In genomic region chr17:42832213-42832933, GRCh38 we compare ENCODE assay signal across 8 cellular contexts. TPM values are rescaled to one million over a fixed set of nuclear protein-coding genes. Genes with fewer than 3 reads are reported as not detected.
DNase-seq lines count a peak whose midpoint lies in the region; ATAC-seq and TF ChIP-seq lines count a peak whose summit lies in the region.

No MANE protein-coding gene starts in this region.

- WGBS in mesenchymal stem cell: 62% methylated on average over 8 of the region's 9 CpGs

- H3K9me3 Mint-ChIP-seq in Caco-2 (ENCODE audit: unreplicated experiment): no peaks in the 10 kb centered on the region

- CTCF ChIA-PET in Caco-2 (lab: Charles Lee): interaction anchor here (1.3 to 1.4 kb wide), 2 partner anchors 9 to 12 kb away, joined by 3 to 11 read pairs; partner anchors contain the start of gene BECN1

- H3K27me3 Mint-ChIP-seq in Caco-2 (ENCODE audit: insufficient read depth, unreplicated experiment): no peaks in the 10 kb centered on the region

- H3K36me3 Mint-ChIP-seq in Caco-2 (ENCODE audit: insufficient read depth, unreplicated experiment): peaks cover 43% of the 10 kb centered on the region

- peak overlapping the region; percentile 95 for H2AFZ ChIP-seq in mesenchymal stem cell (ENCODE audit: low read depth, low read length)

- ATAC-seq in HG03521 (IDR thresholded peaks at IDR 0.05; ENCODE audit: unreplicated experiment) (peak; percentile 4), GM19467 (IDR thresholded peaks at IDR 0.05; ENCODE audit: unreplicated experiment) (no peak)

- no peaks in the 10 kb centered on the region for H3K9me3 ChIP-seq in Caco-2
- H3K9me3 ChIP-seq in mesenchymal stem cell (ENCODE audit: control insufficient read depth, low read length): no peaks in the 10 kb centered on the region
- no peaks in the 10 kb centered on the region for H3K9me3 ChIP-seq in vagina

- H2BK15ac ChIP-seq in mesenchymal stem cell (ENCODE audit: low read depth, poor library complexity, severe bottlenecking): no peak overlapping the region

- H3K9ac ChIP-seq in mesenchymal stem cell (ENCODE audit: low read length): peak overlapping the region; percentile 99

- no peaks in the 10 kb centered on the region for H3K4me1 Mint-ChIP-seq in Caco-2 (ENCODE audit: low read depth, unreplicated experiment)

- H3K79me1 ChIP-seq in mesenchymal stem cell (replicated peaks; ENCODE audit: low read length, poor library complexity, severe bottlenecking): peaks cover 15% of the 10 kb centered on the region

- no peak overlapping the region for H3K23ac ChIP-seq in mesenchymal stem cell (ENCODE audit: low read length in 2 of 2)

- POLR2A ChIA-PET in Caco-2 (lab: Charles Lee): interaction anchor here (1.8 kb wide), 1 partner anchor 8 kb away, joined by 19 read pairs; the partner anchor contains the start of gene BECN1

- DNase-seq in Caco-2 (no peak), brain microvascular endothelial cell (peak; percentile 9), mesenchymal stem cell (no peak), vagina (ENCODE audit: extremely low spot score in 2 of 2) (no peak), NCI-H2196 treated with DMSO at 0.1 percent for 48 hours (lab: John Stamatoyannopoulos, UW; ENCODE audit: unreplicated experiment) (no peak), ACHN (no peak)

- no TSS peak for BruUV-seq in Caco-2 (replicated peaks; lab: Mats Ljungman, UMichigan)

- peak overlapping the region in 1 of 2 experiments; percentile 89 for H3K4ac ChIP-seq in mesenchymal stem cell (ENCODE audit: low read depth in 1 of 2, low read length in 2 of 2)

- peak overlapping the region in 1 of 2 experiments; percentile 48 for H3K14ac ChIP-seq in mesenchymal stem cell (ENCODE audit: low read length in 2 of 2)

- peak overlapping the region; percentile 91 for H3K4me3 Mint-ChIP-seq in Caco-2 (ENCODE audit: unreplicated experiment)

- H3K27ac Mint-ChIP-seq in Caco-2 (ENCODE audit: unreplicated experiment): peak overlapping the region; percentile 95

- H3K4me3 ChIP-seq in Caco-2 (ENCODE audit: low read depth, low read length) (peak overlapping the region; percentile 97), brain microvascular endothelial cell (ENCODE audit: low read depth, low read length) (peak overlapping the region; percentile 99), mesenchymal stem cell (ENCODE audit: insufficient read depth in 1 of 2, low read depth in 1 of 2, low read length in 2 of 2) (peak overlapping the region; percentile 93 to 94), vagina (peak overlapping the region; percentile 90 to 98)

- no peak overlapping the region for H2AK5ac ChIP-seq in mesenchymal stem cell (ENCODE audit: low read length, severe bottlenecking)

- H3K27me3 ChIP-seq in Caco-2 (replicated peaks; ENCODE audit: control insufficient read depth, insufficient read depth, low read length) (no peaks in the 10 kb centered on the region), brain microvascular endothelial cell (replicated peaks) (no peaks in the 10 kb centered on the region), mesenchymal stem cell (ENCODE audit: control insufficient read depth in 1 of 2, insufficient read depth in 1 of 2, low read length in 2 of 2) (peaks cover 0 to 13% of the 10 kb centered on the region in 2 experiments), vagina (no peaks in the 10 kb centered on the region)

- H3K4me1 ChIP-seq in Caco-2 (0 out of 2 replicates have a peak, but pooled peaks cover 14% of the 10 kb centered on the region), mesenchymal stem cell (ENCODE audit: control insufficient read depth, insufficient read depth, low read depth, low read length) (peaks cover 3% of the 10 kb centered on the region), vagina (peaks cover 21% of the 10 kb centered on the region)

- H2BK5ac ChIP-seq in mesenchymal stem cell (ENCODE audit: low read depth, low read length, poor library complexity, severe bottlenecking): no peak overlapping the region

- H3K27ac ChIP-seq in brain microvascular endothelial cell (peak overlapping the region; percentile 86), mesenchymal stem cell (ENCODE audit: low read length, poor library complexity, severe bottlenecking) (peak overlapping the region; percentile 70), vagina (peak overlapping the region; percentile 88)

- TF ChIP-seq CTCF in Caco-2 (IDR thresholded peaks at IDR 0.05; ENCODE audit: insufficient read depth in 1 of 2, low read depth in 1 of 2, low read length in 1 of 2, severe bottlenecking in 1 of 2, unreplicated experiment in 1 of 2) (no peak), brain microvascular endothelial cell (IDR thresholded peaks at IDR 0.05; ENCODE audit: low read depth, low read length, missing control alignments) (no peak), vagina (IDR thresholded peaks at IDR 0.05) (no peak)

- H3K36me3 ChIP-seq in Caco-2 (ENCODE audit: control insufficient read depth, insufficient read depth, low read length) (no peaks in the 10 kb centered on the region; the same call in 1 of the 2 replicates), brain microvascular endothelial cell (replicated peaks) (peaks cover 16% of the 10 kb centered on the region), mesenchymal stem cell (ENCODE audit: control insufficient read depth in 1 of 2, insufficient read depth in 2 of 2, low read depth in 1 of 2, low read length in 2 of 2) (peaks cover 20 to 28% of the 10 kb centered on the region in 2 experiments), vagina (peaks cover 0 to 18% of the 10 kb centered on the region in 2 donors)

- peak overlapping the region; percentile 97 for H3K4me2 ChIP-seq in mesenchymal stem cell (ENCODE audit: low read length, poor library complexity, severe bottlenecking)

- peak overlapping the region; percentile 98 for H4K8ac ChIP-seq in mesenchymal stem cell (ENCODE audit: low read length)

- intact Hi-C loops in Caco-2 (cut with micrococcal nuclease; ENCODE audit: unreplicated experiment) (no loop called here), vagina (cut with DNase I) (no loop called here)

- no peak overlapping the region for H2BK120ac ChIP-seq in mesenchymal stem cell (ENCODE audit: low read depth, low read length)

- peak overlapping the region; percentile 14 for H4K91ac ChIP-seq in mesenchymal stem cell (ENCODE audit: low read length)

- in situ Hi-C loops in brain microvascular endothelial cell (cut with HindIII; ENCODE audit: low pct_ligation_motif_present, low sequenced_read_pairs): no loop called here
- in situ Hi-C loops in ACHN (cut with HindIII; ENCODE audit: low pct_ligation_motif_present, low pct_unique_long_range_greater_than_20kb, low sequenced_read_pairs): no loop called here

- peak overlapping the region in 1 of 2 experiments; percentile 91 for H3K18ac ChIP-seq in mesenchymal stem cell (ENCODE audit: low read depth in 1 of 2, low read length in 2 of 2)

- H2BK12ac ChIP-seq in mesenchymal stem cell (ENCODE audit: low read length in 2 of 2): no peak overlapping the region

- no peak for TF ChIP-seq POLR2A in vagina (IDR thresholded peaks at IDR 0.05)

RNA-seq across cellular contexts. Expression of gene PSME3, which starts 0.8 kb away (rescaled TPM):
- total RNA-seq in Caco-2 (2022): 195 and 197 TPM in 2 replicates
- 108 TPM for polyA plus RNA-seq in mesenchymal stem cell (2013, experiment 1 of 2)
- polyA plus RNA-seq in mesenchymal stem cell (2013, experiment 2 of 2): 107 TPM
- 70.0 TPM for total RNA-seq in vagina

RNA-seq across cellular contexts. Expression of gene BECN1, which starts 8.3 kb away (rescaled TPM):
- 82.0 and 82.7 TPM in 2 replicates for total RNA-seq in Caco-2 (2022)
- 50.2 TPM for polyA plus RNA-seq in mesenchymal stem cell (2013, experiment 1 of 2)
- 52.7 TPM for polyA plus RNA-seq in mesenchymal stem cell (2013, experiment 2 of 2)
- total RNA-seq in vagina: 111 TPM

RNA-seq across cellular contexts. Expression of gene AOC2, which starts 12.0 kb away (rescaled TPM):
- total RNA-seq in Caco-2 (2022): 3.7 and 4.2 TPM in 2 replicates
- polyA plus RNA-seq in mesenchymal stem cell (2013, experiment 1 of 2): 0.35 TPM
- polyA plus RNA-seq in mesenchymal stem cell (2013, experiment 2 of 2): 0.19 TPM
- total RNA-seq in vagina: 2.2 TPM

RNA-seq across cellular contexts. Expression of gene AOC3, which starts 18.6 kb away (rescaled TPM):
- total RNA-seq in Caco-2 (2022) (0.49 and 0.93 TPM in 2 replicates), vagina (31.7 TPM)
- 0.12 TPM for polyA plus RNA-seq in mesenchymal stem cell (2013, experiment 1 of 2)
- polyA plus RNA-seq in mesenchymal stem cell (2013, experiment 2 of 2): 0.08 TPM

RNA-seq across cellular contexts. Expression of gene CNTD1, which starts 33.7 kb away (rescaled TPM):
- total RNA-seq in Caco-2 (2022) (1.7 and 2.2 TPM in 2 replicates), vagina (not detected)
- polyA plus RNA-seq in mesenchymal stem cell (2013, experiment 1 of 2): not detected
- 0.07 TPM for polyA plus RNA-seq in mesenchymal stem cell (2013, experiment 2 of 2)
